ENCODE assay signal across 28 cellular contexts in the genomic region with DNA sequence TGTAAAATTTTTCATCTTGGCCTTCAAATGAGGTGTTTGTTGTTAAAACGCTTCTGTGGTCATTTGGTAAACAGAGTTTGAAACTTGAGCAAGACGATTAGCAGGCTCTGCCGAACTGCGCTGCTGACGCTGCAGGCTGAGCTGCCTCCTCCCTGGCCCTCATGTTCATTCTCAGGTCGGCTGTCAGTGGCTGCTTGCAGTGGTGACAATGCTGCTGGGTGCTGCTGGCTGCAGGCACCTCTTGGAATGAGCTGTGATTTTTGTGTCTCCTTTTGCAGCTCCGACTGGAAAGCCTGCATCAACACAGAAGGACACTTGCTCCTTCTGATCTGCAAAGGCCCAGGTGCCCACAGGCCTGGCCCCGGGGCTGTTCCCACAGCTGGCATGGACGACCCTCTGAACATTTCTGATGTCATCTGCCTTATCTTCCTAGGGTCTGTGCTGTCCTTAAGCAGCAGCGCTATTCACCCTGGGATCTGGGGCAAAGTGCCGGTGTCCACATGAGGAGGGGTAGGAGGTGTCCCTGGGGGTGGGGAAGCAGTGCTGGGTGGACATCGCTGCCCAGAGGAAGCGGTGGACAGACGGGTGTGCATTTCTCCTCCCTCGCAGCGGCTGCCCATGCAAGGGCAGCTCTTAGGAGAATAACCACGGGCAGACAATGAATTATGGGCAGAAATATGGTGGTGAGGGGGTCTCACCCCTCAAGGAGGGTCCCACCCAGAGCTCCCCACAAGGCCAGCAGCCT. TPM values are rescaled to one million over a fixed set of nuclear protein-coding genes. Genes with fewer than 3 reads are reported as not detected.
DNase-seq lines count a peak whose midpoint lies in the region; ATAC-seq, FAIRE-seq and TF ChIP-seq lines count a peak whose summit lies in the region.
"Had no signal": no experiment of that assay in that cellular context is flagged by ENCODE, and none has a peak within 500 bp of the region (broad histone marks: within the 10 kb centered on the region; RNA-seq: fewer than 3 reads in every experiment).

No MANE protein-coding gene starts in this region.

- no peaks in the 10 kb centered on the region for H3K9me3 ChIP-seq in SK-N-SH
- no peaks in the 10 kb centered on the region for H3K9me3 ChIP-seq in HepG2 (ENCODE audit: low read length)
- H3K9me3 ChIP-seq in right lobe of liver, result no peaks in the 10 kb centered on the region
- H3K9me3 ChIP-seq in smooth muscle cell (replicated peaks; ENCODE audit: low read depth), result no peaks in the 10 kb centered on the region
- H3K9me3 ChIP-seq: BE2C, Peyer's patch had no signal

- H2AFZ ChIP-seq in SK-N-SH (ENCODE audit: low read depth) (no peak overlapping the region), HepG2 (ENCODE audit: low read length) (no peak overlapping the region), smooth muscle cell (ENCODE audit: low read depth) (no peak overlapping the region)

- H3K4me2 ChIP-seq in SK-N-SH, result no peak overlapping the region
- H3K4me2 ChIP-seq in HepG2 (ENCODE audit: low read depth, low read length), result 0 out of 2 replicates have a peak overlapping the region, but pooled peaks have one; percentile 20
- peak overlapping the region; percentile 47 for H3K4me2 ChIP-seq in smooth muscle cell

- H4K20me1 ChIP-seq in SK-N-SH (ENCODE audit: insufficient read depth) (no peaks in the 10 kb centered on the region), HepG2 (ENCODE audit: insufficient read depth, low read length) (no peaks in the 10 kb centered on the region), smooth muscle cell (ENCODE audit: low read depth) (peaks cover 4% of the 10 kb centered on the region)

- TF ChIP-seq POLR2A in HepG2 (IDR thresholded peaks at IDR 0.05; ENCODE audit: insufficient read depth in 1 of 2, low read depth in 2 of 2, low read length in 2 of 2) (no peak), right lobe of liver (IDR thresholded peaks at IDR 0.05) (no peak)

- in situ Hi-C loops in HepG2 (cut with HindIII; ENCODE audit: extremely low pct_ligation_motif_present, low pct_unique_long_range_greater_than_20kb), result loop anchor here (10.0 kb wide), 1 partner anchor 115 kb away; a partner anchor contains a TSS

- no peak for TF ChIP-seq CTCF in SK-N-SH (IDR thresholded peaks at IDR 0.05)
- no peak for TF ChIP-seq CTCF in HepG2 (CRISPR knock-in tag; IDR thresholded peaks at IDR 0.05)
- TF ChIP-seq CTCF in right lobe of liver (IDR thresholded peaks at IDR 0.05), result no peak
- TF ChIP-seq CTCF in fibroblast of villous mesenchyme (IDR thresholded peaks at IDR 0.05; ENCODE audit: insufficient read depth, low read depth, low read length), result no peak
- no peak for TF ChIP-seq CTCF in smooth muscle cell (IDR thresholded peaks at IDR 0.05; ENCODE audit: borderline replicate concordance, insufficient read depth, poor library complexity, severe bottlenecking)

- WGBS in SK-N-SH (ENCODE audit: low lambda C conversion rate), result 71% methylated on average over 14 of the region's 17 CpGs
- WGBS in HepG2 (ENCODE audit: low lambda C conversion rate), result 22% methylated on average over 17 of the region's 17 CpGs
- 68% methylated on average over 13 of the region's 17 CpGs for WGBS in right lobe of liver (ENCODE audit: insufficient coverage, low coverage, low lambda C conversion rate, missing lambda C conversion rate)
- WGBS in smooth muscle cell (ENCODE audit: low lambda C conversion rate), result 49% methylated on average over 17 of the region's 17 CpGs

- TF ChIP-seq EP300 in SK-N-SH (IDR thresholded peaks at IDR 0.05; ENCODE audit: borderline replicate concordance in 1 of 2, low read depth in 1 of 2, low read length in 1 of 2), result no peak
- no peak for TF ChIP-seq EP300 in HepG2 (IDR thresholded peaks at IDR 0.05; ENCODE audit: low read depth in 2 of 2, low read length in 2 of 2)
- TF ChIP-seq EP300 in HepG2 (CRISPR knock-in tag; IDR thresholded peaks at IDR 0.05; ENCODE audit: borderline replicate concordance), result no peak

- H3K36me3 ChIP-seq in SK-N-SH (replicated peaks in 1 of 2; ENCODE audit: control insufficient read depth in 1 of 2, insufficient read depth in 2 of 2, low read length in 1 of 2), result no peaks in the 10 kb centered on the region
- no peaks in the 10 kb centered on the region for H3K36me3 ChIP-seq in HepG2 (replicated peaks in 1 of 2; ENCODE audit: control insufficient read depth in 1 of 2, insufficient read depth in 2 of 2, low read length in 2 of 2)
- no peaks in the 10 kb centered on the region for H3K36me3 ChIP-seq in right lobe of liver
- H3K36me3 ChIP-seq in smooth muscle cell (ENCODE audit: low read depth), result no peaks in the 10 kb centered on the region
- H3K36me3 ChIP-seq: BE2C, Peyer's patch had no signal

- H3K9me2 ChIP-seq in SK-N-SH, result no peaks in the 10 kb centered on the region

- peak; percentile 26 for FAIRE-seq in HepG2 (lab: Jason Lieb, UNC)
- FAIRE-seq: GM12892, GM19239 had no signal

- H3K4me3 ChIP-seq in SK-N-SH (ENCODE audit: low read depth in 2 of 2, low read length in 1 of 2) (no peak overlapping the region), HepG2 (replicated peaks in 1 of 3; ENCODE audit: insufficient read depth in 1 of 3, low read depth in 2 of 3, low read length in 3 of 3) (no peak overlapping the region), right lobe of liver (no peak overlapping the region), fibroblast of villous mesenchyme (ENCODE audit: low read depth, low read length) (no peak overlapping the region), smooth muscle cell (no peak overlapping the region)
- H3K4me3 ChIP-seq: Peyer's patch had no signal

- CTCF ChIA-PET in SK-N-SH (lab: Yijun Ruan, JAX) (interaction anchor here (1.0 to 4.1 kb wide), 9 partner anchors 14 to 136 kb away, joined by 3 to 17 read pairs (median 5); a partner anchor contains a TSS), HepG2 (lab: Yijun Ruan, JAX; ENCODE audit: low intra/inter-chr PET ratio, low total read pairs) (no interaction called here)

- H3K27me3 ChIP-seq in SK-N-SH (ENCODE audit: insufficient read depth), result no peaks in the 10 kb centered on the region
- peaks cover 4 to 47% of the 10 kb centered on the region in 2 experiments; a peak in 4 of 5 replicates for H3K27me3 ChIP-seq in HepG2 (ENCODE audit: control insufficient read depth in 1 of 2, insufficient read depth in 2 of 2, low read length in 2 of 2)
- H3K27me3 ChIP-seq in right lobe of liver, result no peaks in the 10 kb centered on the region
- H3K27me3 ChIP-seq in smooth muscle cell (ENCODE audit: low read depth), result no peaks in the 10 kb centered on the region
- H3K27me3 ChIP-seq: Peyer's patch had no signal

- H3K79me2 ChIP-seq in SK-N-SH (ENCODE audit: insufficient read depth) (no peaks in the 10 kb centered on the region), HepG2 (ENCODE audit: insufficient read depth, low read length) (no peaks in the 10 kb centered on the region), smooth muscle cell (ENCODE audit: low read depth) (no peaks in the 10 kb centered on the region)

- intact Hi-C loops in HepG2 (cut with micrococcal nuclease; ENCODE audit: unreplicated experiment) (loop anchor here (2.0 kb wide), 1 partner anchor 13 kb away; no protein-coding TSS in a partner anchor), right lobe of liver (cut with DNase I) (loop anchor here in 1 of 2 donors (10.0 kb wide), 1 partner anchor 115 kb away; a partner anchor contains a TSS)

- BruUV-seq in HepG2 (replicated peaks; lab: Mats Ljungman, UMichigan), result no TSS peak

- H3K27ac ChIP-seq in SK-N-SH (ENCODE audit: low read depth in 2 of 2, low read length in 1 of 2), result no peak overlapping the region
- H3K27ac ChIP-seq in HepG2 (ENCODE audit: extremely low read length, insufficient read depth, low read length), result no peak overlapping the region
- H3K27ac ChIP-seq in right lobe of liver, result no peak overlapping the region
- no peak overlapping the region for H3K27ac ChIP-seq in smooth muscle cell (ENCODE audit: low read depth)
- H3K27ac ChIP-seq: Peyer's patch had no signal

- TF ChIP-seq RAD21 in SK-N-SH (IDR thresholded peaks at IDR 0.05; ENCODE audit: low read length) (no peak), HepG2 (CRISPR knock-in tag; IDR thresholded peaks at IDR 0.05) (no peak)

- POLR2A ChIA-PET in SK-N-SH (lab: Yijun Ruan, JAX), result no interaction called here
- POLR2A ChIA-PET in HepG2 (lab: Yijun Ruan, JAX), result interaction anchor here (1.3 to 5.4 kb wide), 3 partner anchors 8 to 24 kb away, joined by 4 to 46 read pairs (median 5); a partner anchor contains a TSS

- H3K4me1 ChIP-seq in SK-N-SH (ENCODE audit: control insufficient read depth in 1 of 2, insufficient read depth in 2 of 2, low read depth in 1 of 2, low read length in 1 of 2), result peaks cover 0 to 11% of the 10 kb centered on the region in 2 experiments; a peak in 1 of 4 replicates
- H3K4me1 ChIP-seq in HepG2 (ENCODE audit: insufficient read depth, low read length), result peaks cover 45% of the 10 kb centered on the region
- peaks cover 0 to 18% (median 6%) of the 10 kb centered on the region in 4 donors for H3K4me1 ChIP-seq in right lobe of liver
- H3K4me1 ChIP-seq in smooth muscle cell (ENCODE audit: low read depth), result peaks cover 18% of the 10 kb centered on the region
- H3K4me1 ChIP-seq: BE2C had no signal

- ATAC-seq in SK-N-SH treated with all-trans-retinoic acid at 6 μM for 48 hours, result no peak
- no peak for ATAC-seq in HepG2
- ATAC-seq in right lobe of liver, result no peak
- no peak for ATAC-seq in GM21515 (IDR thresholded peaks at IDR 0.05; ENCODE audit: unreplicated experiment)

- no peak overlapping the region for H3K9ac ChIP-seq in SK-N-SH
- no peak overlapping the region for H3K9ac ChIP-seq in HepG2 (ENCODE audit: insufficient read depth, low read depth, low read length)
- no peak overlapping the region for H3K9ac ChIP-seq in smooth muscle cell (ENCODE audit: low read depth)

- DNase-seq in SK-N-SH, result peak; percentile 64
- no peak for DNase-seq in HepG2 (ENCODE audit: low spot score)
- DNase-seq in right lobe of liver, result no peak
- DNase-seq in fibroblast of villous mesenchyme (ENCODE audit: low read depth), result peak; percentile 23
- no peak for DNase-seq in smooth muscle cell (lab: John Stamatoyannopoulos, UW; ENCODE audit: unreplicated experiment)
- DNase-seq in NCI-H510A treated with DMSO at 0.1 percent for 48 hours (lab: John Stamatoyannopoulos, UW), result no peak
- DNase-seq: 8988T, ACHN, BE2C, Calu3, DND-41, Kasumi-1, MV-4-11, NCI-H1105, NCI-H1436 treated with DMSO at 0.1 percent for 48 hours, NCI-H187 treated with DMSO at 0.1 percent for 48 hours, NCI-H2107, NCI-H526, NCI-H82, OCI-M1, Peyer's patch had no signal

- H3F3A ChIP-seq in SK-N-SH (replicated peaks; ENCODE audit: insufficient read depth) (no peaks in the 10 kb centered on the region), smooth muscle cell (ENCODE audit: low read depth) (peaks cover 16% of the 10 kb centered on the region)

RNA-seq across cellular contexts. Expression of a gene that starts 23.1 kb away (rescaled TPM):
- polyA plus RNA-seq in SK-N-SH (2012; rRNA removed), result 4.8 and 5.2 TPM in 2 replicates
- 1.4 and 2.3 TPM in 2 replicates for polyA plus RNA-seq in SK-N-SH (2012; cell fraction: cytosol; rRNA removed)
- 7.5 and 8.1 TPM in 2 replicates for polyA plus RNA-seq in SK-N-SH (2012; cell fraction: nucleus; rRNA removed)
- 18.1 and 27.1 TPM in 2 replicates for total RNA-seq in HepG2 (2016; rRNA removed; fragmentation: Illumina TruSeq; extraction: Trizol)
- total RNA-seq in HepG2 (2016; cell fraction: cytosol; rRNA removed; fragmentation: Illumina TruSeq; extraction: Trizol; ENCODE audit: low read depth), result 11.4 and 11.5 TPM in 2 replicates
- total RNA-seq in HepG2 (2016; cell fraction: insoluble cytoplasmic fraction; rRNA removed; fragmentation: Illumina TruSeq; extraction: Trizol), result 18.2 and 24.7 TPM in 2 replicates
- 21.9 and 22.1 TPM in 2 replicates for total RNA-seq in HepG2 (2016; cell fraction: membrane; rRNA removed; fragmentation: Illumina TruSeq; extraction: Trizol)
- 32.7 and 36.4 TPM in 2 replicates for total RNA-seq in HepG2 (2016; cell fraction: nucleus; rRNA removed; fragmentation: Illumina TruSeq; extraction: Trizol)
- polyA plus RNA-seq in HepG2 (2011; rRNA removed), result 20.5 and 26.5 TPM in 2 replicates
- polyA plus RNA-seq in HepG2 (2011; cell fraction: cytosol; rRNA removed), result 14.6 and 23.2 TPM in 2 replicates
- 50.0 and 59.1 TPM in 2 replicates for polyA plus RNA-seq in HepG2 (2011; cell fraction: nucleus; rRNA removed)
- 20.8 and 24.1 TPM in 2 replicates for polyA plus RNA-seq in HepG2 (2012)
- 5.0 and 5.2 TPM in 2 replicates for polyA plus RNA-seq in HepG2 (2016; cell fraction: cytosol; fragmentation: Illumina TruSeq; extraction: Trizol; ENCODE audit: low read depth)
- polyA plus RNA-seq in HepG2 (2016; cell fraction: insoluble cytoplasmic fraction; fragmentation: Illumina TruSeq; extraction: Trizol; ENCODE audit: low read depth), result 24.2 and 30.6 TPM in 2 replicates
- polyA plus RNA-seq in HepG2 (2016; cell fraction: membrane; fragmentation: Illumina TruSeq; extraction: Trizol; ENCODE audit: low read depth), result 6.9 and 8.0 TPM in 2 replicates
- polyA plus RNA-seq in HepG2 (2016; cell fraction: nucleus; fragmentation: Illumina TruSeq; extraction: Trizol; ENCODE audit: insufficient read depth, low read depth), result 47.7 and 49.4 TPM in 2 replicates
- polyA minus RNA-seq in HepG2 (2011; rRNA and poly(A)+ RNA removed; ENCODE audit: low replicate concordance), result 5.0 and 29.3 TPM in 2 replicates
- 11.4 and 16.2 TPM in 2 replicates for polyA minus RNA-seq in HepG2 (2011; cell fraction: cytosol; rRNA and poly(A)+ RNA removed)
- 49.3 and 51.1 TPM in 2 replicates for polyA minus RNA-seq in HepG2 (2011; cell fraction: nucleus; rRNA and poly(A)+ RNA removed)
- 100 to 1,000 TPM in 1 of 6 experiments, 10 to 100 TPM in 5; 40.1 to 170 (median 53.9) TPM for total RNA-seq in right lobe of liver
- 3.2 and 6.5 TPM in 2 replicates for total RNA-seq in fibroblast of villous mesenchyme
- 5.1 and 8.9 TPM in 2 replicates for total RNA-seq in smooth muscle cell
- polyA plus RNA-seq in smooth muscle cell, result 12.4 and 13.8 TPM in 2 replicates

RNA-seq across cellular contexts. Expression of a gene that starts 31.1 kb away (rescaled TPM):
- polyA plus RNA-seq in SK-N-SH (2012; rRNA removed), result 2.4 and 2.7 TPM in 2 replicates
- 1.3 and 1.6 TPM in 2 replicates for polyA plus RNA-seq in SK-N-SH (2012; cell fraction: cytosol; rRNA removed)
- 8.0 and 8.5 TPM in 2 replicates for polyA plus RNA-seq in SK-N-SH (2012; cell fraction: nucleus; rRNA removed)
- 2.8 and 4.0 TPM in 2 replicates for total RNA-seq in HepG2 (2016; rRNA removed; fragmentation: Illumina TruSeq; extraction: Trizol)
- total RNA-seq in HepG2 (2016; cell fraction: cytosol; rRNA removed; fragmentation: Illumina TruSeq; extraction: Trizol; ENCODE audit: low read depth), result 0.79 and 0.91 TPM in 2 replicates
- 2.6 and 3.4 TPM in 2 replicates for total RNA-seq in HepG2 (2016; cell fraction: insoluble cytoplasmic fraction; rRNA removed; fragmentation: Illumina TruSeq; extraction: Trizol)
- 1.7 and 1.9 TPM in 2 replicates for total RNA-seq in HepG2 (2016; cell fraction: membrane; rRNA removed; fragmentation: Illumina TruSeq; extraction: Trizol)
- total RNA-seq in HepG2 (2016; cell fraction: nucleus; rRNA removed; fragmentation: Illumina TruSeq; extraction: Trizol), result 3.8 and 4.8 TPM in 2 replicates
- 1.8 and 2.0 TPM in 2 replicates for polyA plus RNA-seq in HepG2 (2011; rRNA removed)
- 1.4 and 1.5 TPM in 2 replicates for polyA plus RNA-seq in HepG2 (2011; cell fraction: cytosol; rRNA removed)
- polyA plus RNA-seq in HepG2 (2011; cell fraction: nucleus; rRNA removed), result 5.0 and 5.9 TPM in 2 replicates
- polyA plus RNA-seq in HepG2 (2012), result 1.5 and 2.0 TPM in 2 replicates
- polyA plus RNA-seq in HepG2 (2016; cell fraction: cytosol; fragmentation: Illumina TruSeq; extraction: Trizol; ENCODE audit: low read depth), result 0.28 and 0.36 TPM in 2 replicates
- 3.1 and 3.6 TPM in 2 replicates for polyA plus RNA-seq in HepG2 (2016; cell fraction: insoluble cytoplasmic fraction; fragmentation: Illumina TruSeq; extraction: Trizol; ENCODE audit: low read depth)
- 0.69 and 0.76 TPM in 2 replicates for polyA plus RNA-seq in HepG2 (2016; cell fraction: membrane; fragmentation: Illumina TruSeq; extraction: Trizol; ENCODE audit: low read depth)
- 4.2 and 4.4 TPM in 2 replicates for polyA plus RNA-seq in HepG2 (2016; cell fraction: nucleus; fragmentation: Illumina TruSeq; extraction: Trizol; ENCODE audit: insufficient read depth, low read depth)
- 1.8 and 5.1 TPM in 2 replicates for polyA minus RNA-seq in HepG2 (2011; rRNA and poly(A)+ RNA removed; ENCODE audit: low replicate concordance)
- 0.79 and 1.4 TPM in 2 replicates for polyA minus RNA-seq in HepG2 (2011; cell fraction: cytosol; rRNA and poly(A)+ RNA removed)
- polyA minus RNA-seq in HepG2 (2011; cell fraction: nucleus; rRNA and poly(A)+ RNA removed), result 8.5 and 8.8 TPM in 2 replicates
- 10 to 100 TPM in 5 of 6 experiments, 1 to 10 TPM in 1; 6.6 to 15.6 (median 11.3) TPM for total RNA-seq in right lobe of liver
- total RNA-seq in fibroblast of villous mesenchyme, result 2.6 and 3.2 TPM in 2 replicates
- total RNA-seq in smooth muscle cell, result 1.2 and 1.8 TPM in 2 replicates
- 1.6 and 4.0 TPM in 2 replicates for polyA plus RNA-seq in smooth muscle cell

RNA-seq across cellular contexts. Expression of a gene that starts 38.1 kb away (rescaled TPM):
- polyA plus RNA-seq in SK-N-SH (2012; rRNA removed) (0.54 and 0.58 TPM in 2 replicates), HepG2 (2011; rRNA removed) (0.21 TPM in 1 of 2 replicates, not detected in the other), smooth muscle cell (0.83 and 1.7 TPM in 2 replicates)
- polyA plus RNA-seq in SK-N-SH (2012; cell fraction: cytosol; rRNA removed), result 0.24 and 0.33 TPM in 2 replicates
- polyA plus RNA-seq in SK-N-SH (2012; cell fraction: nucleus; rRNA removed), result 1.2 and 2.1 TPM in 2 replicates
- total RNA-seq in HepG2 (2016; rRNA removed; fragmentation: Illumina TruSeq; extraction: Trizol) (0.49 TPM in 1 of 2 replicates, not detected in the other), right lobe of liver (10 to 100 TPM in 3 of 6 experiments, 1 to 10 TPM in 2, under 1 TPM in 1; 0.56 to 26.8 (median 7.1) TPM), fibroblast of villous mesenchyme (not detected in 2 replicates), smooth muscle cell (0.13 and 0.22 TPM in 2 replicates)
- not detected in 2 replicates for total RNA-seq in HepG2 (2016; cell fraction: cytosol; rRNA removed; fragmentation: Illumina TruSeq; extraction: Trizol; ENCODE audit: low read depth)
- not detected in 2 replicates for total RNA-seq in HepG2 (2016; cell fraction: insoluble cytoplasmic fraction; rRNA removed; fragmentation: Illumina TruSeq; extraction: Trizol)
- not detected in 2 replicates for total RNA-seq in HepG2 (2016; cell fraction: membrane; rRNA removed; fragmentation: Illumina TruSeq; extraction: Trizol)
- not detected in 2 replicates for total RNA-seq in HepG2 (2016; cell fraction: nucleus; rRNA removed; fragmentation: Illumina TruSeq; extraction: Trizol)
- 0.05 TPM in 1 of 2 replicates, not detected in the other for polyA plus RNA-seq in HepG2 (2011; cell fraction: cytosol; rRNA removed)
- 0.77 and 1.2 TPM in 2 replicates for polyA plus RNA-seq in HepG2 (2011; cell fraction: nucleus; rRNA removed)
- polyA plus RNA-seq in HepG2 (2012), result not detected in 2 replicates
- not detected in 2 replicates for polyA plus RNA-seq in HepG2 (2016; cell fraction: cytosol; fragmentation: Illumina TruSeq; extraction: Trizol; ENCODE audit: low read depth)
- not detected in 2 replicates for polyA plus RNA-seq in HepG2 (2016; cell fraction: insoluble cytoplasmic fraction; fragmentation: Illumina TruSeq; extraction: Trizol; ENCODE audit: low read depth)
- polyA plus RNA-seq in HepG2 (2016; cell fraction: membrane; fragmentation: Illumina TruSeq; extraction: Trizol; ENCODE audit: low read depth), result not detected in 2 replicates
- polyA plus RNA-seq in HepG2 (2016; cell fraction: nucleus; fragmentation: Illumina TruSeq; extraction: Trizol; ENCODE audit: insufficient read depth, low read depth), result not detected in 2 replicates
- 0.21 TPM in 1 of 2 replicates, not detected in the other for polyA minus RNA-seq in HepG2 (2011; rRNA and poly(A)+ RNA removed; ENCODE audit: low replicate concordance)
- polyA minus RNA-seq in HepG2 (2011; cell fraction: cytosol; rRNA and poly(A)+ RNA removed), result not detected in 2 replicates
- 0.62 TPM in 1 of 2 replicates, not detected in the other for polyA minus RNA-seq in HepG2 (2011; cell fraction: nucleus; rRNA and poly(A)+ RNA removed)
- total RNA-seq: CD8-positive, alpha-beta memory T cell; HT-29; M059J had no signal
- polyA plus RNA-seq: CD8-positive, alpha-beta memory T cell had no signal

Comparison
In these comparisons a context has a peak if more than half of its experiments do, and no peak if none do; other contexts are left out.
1. DNase-seq: peak in SK-N-SH (single experiment) and fibroblast of villous mesenchyme (single experiment); none in HepG2 (single experiment), right lobe of liver (0 of 3), smooth muscle cell (single experiment) and NCI-H510A treated with DMSO at 0.1 percent for 48 hours (single experiment).